25 cellular contexts compared by ENCODE assay signal in genomic region chr22:24077416-24077815, GRCh38.
DNase-seq lines count a peak whose midpoint lies in the region; ATAC-seq, FAIRE-seq and TF ChIP-seq lines count a peak whose summit lies in the region.
"Had no signal": no experiment of that assay in that cellular context is flagged by ENCODE, and none has a peak within 500 bp of the region (broad histone marks: within the 10 kb centered on the region; RNA-seq: fewer than 3 reads in every experiment).

No MANE protein-coding gene starts in this region.

- no peak overlapping the region for H3K27ac ChIP-seq in CD4-positive, alpha-beta memory T cell (ENCODE audit: low read depth, low read length)
- no peak overlapping the region for H3K27ac ChIP-seq in naive thymus-derived CD4-positive, alpha-beta T cell (ENCODE audit: low read depth, low read length)
- H3K27ac ChIP-seq: BLaER1, HL-60, PC-9, RWPE1, SJCRH30 had no signal

- peak overlapping the region in 4 of 7 donors; percentile 19 to 70 (median 43) for H3K27ac Mint-ChIP-seq in CD4-positive, alpha-beta memory T cell
- H3K27ac Mint-ChIP-seq in naive thymus-derived CD4-positive, alpha-beta T cell, result peak overlapping the region in 3 of 9 donors; percentile 17 to 38 (median 23)

- H3K4me3 Mint-ChIP-seq in CD4-positive, alpha-beta memory T cell, result no peak overlapping the region
- no peak overlapping the region for H3K4me3 Mint-ChIP-seq in naive thymus-derived CD4-positive, alpha-beta T cell
- H3K4me3 Mint-ChIP-seq: CD8-positive, alpha-beta memory T cell; IgD-negative memory B cell had no signal

- peak; percentile 90 to 94 for ATAC-seq in left cardiac atrium
- ATAC-seq in GM19023 (IDR thresholded peaks at IDR 0.05; ENCODE audit: unreplicated experiment), result no peak
- ATAC-seq in GM19463 (IDR thresholded peaks at IDR 0.05; ENCODE audit: unreplicated experiment), result no peak
- no peak for ATAC-seq in naive thymus-derived CD4-positive, alpha-beta T cell

- H3K36me3 Mint-ChIP-seq in CD4-positive, alpha-beta memory T cell, result peaks cover 56 to 71% of the 10 kb centered on the region in 2 donors
- peaks cover 10 to 43% (median 30%) of the 10 kb centered on the region in 5 donors for H3K36me3 Mint-ChIP-seq in naive thymus-derived CD4-positive, alpha-beta T cell

- H3K4me1 ChIP-seq in CD4-positive, alpha-beta memory T cell (ENCODE audit: insufficient read depth, low read length), result no peaks in the 10 kb centered on the region
- no peaks in the 10 kb centered on the region for H3K4me1 ChIP-seq in naive thymus-derived CD4-positive, alpha-beta T cell (ENCODE audit: control insufficient read depth in 2 of 2, insufficient read depth in 2 of 2, low read length in 2 of 2)
- H3K4me1 ChIP-seq: SJCRH30 had no signal

- no peaks in the 10 kb centered on the region for H3K27me3 ChIP-seq in CD4-positive, alpha-beta memory T cell (ENCODE audit: insufficient read depth, low read length)
- no peaks in the 10 kb centered on the region for H3K27me3 ChIP-seq in bronchial epithelial cell (ENCODE audit: control insufficient read depth, insufficient read depth, low read length)
- H3K27me3 ChIP-seq in naive thymus-derived CD4-positive, alpha-beta T cell (ENCODE audit: control insufficient read depth in 2 of 2, insufficient read depth in 2 of 2, low read length in 2 of 2), result no peaks in the 10 kb centered on the region
- H3K27me3 ChIP-seq: BLaER1, SJCRH30 had no signal

- H3K27me3 Mint-ChIP-seq in CD4-positive, alpha-beta memory T cell, result no peaks in the 10 kb centered on the region
- no peaks in the 10 kb centered on the region for H3K27me3 Mint-ChIP-seq in naive thymus-derived CD4-positive, alpha-beta T cell
- H3K27me3 Mint-ChIP-seq: CD8-positive, alpha-beta memory T cell; IgD-negative memory B cell had no signal

- no peak for TF ChIP-seq CTCF in bronchial epithelial cell (IDR thresholded peaks at IDR 0.05; ENCODE audit: insufficient read depth, low read length, severe bottlenecking)

- H3K4me3 ChIP-seq in CD4-positive, alpha-beta memory T cell (ENCODE audit: low read length in 2 of 2), result no peak overlapping the region
- no peak overlapping the region for H3K4me3 ChIP-seq in bronchial epithelial cell (ENCODE audit: low read depth, low read length)
- no peak overlapping the region for H3K4me3 ChIP-seq in naive thymus-derived CD4-positive, alpha-beta T cell (ENCODE audit: low read length)
- H3K4me3 ChIP-seq: BLaER1, PC-9, SJCRH30 had no signal

- H3K4me1 Mint-ChIP-seq in CD4-positive, alpha-beta memory T cell, result peaks cover 0 to 1% (median 0%) of the 10 kb centered on the region in 4 donors
- peaks cover 0 to 8% (median 0%) of the 10 kb centered on the region in 7 donors for H3K4me1 Mint-ChIP-seq in naive thymus-derived CD4-positive, alpha-beta T cell
- H3K4me1 Mint-ChIP-seq: CD8-positive, alpha-beta memory T cell had no signal

- FAIRE-seq in bronchial epithelial cell (lab: Jason Lieb, UNC), result peak; percentile 36
- FAIRE-seq: D721Med, GM12892, GM18507, H1 had no signal

- CTCF ChIA-PET in CD4-positive, alpha-beta memory T cell (lab: Charles Lee; ENCODE audit: partially characterized antibody), result interaction anchor here (1.7 kb wide), 1 partner anchor 16 kb away, joined by 3 read pairs; no protein-coding TSS in a partner anchor
- CTCF ChIA-PET in naive thymus-derived CD4-positive, alpha-beta T cell (lab: Charles Lee), result interaction anchor here (0.7 to 1.3 kb wide), 2 partner anchors 10 to 303 kb away, joined by 3 read pairs; no protein-coding TSS in a partner anchor

- intact Hi-C loops in CD4-positive, alpha-beta memory T cell (cut with micrococcal nuclease), result no loop called here
- intact Hi-C loops in left cardiac atrium (cut with DNase I) (no loop called here), posterior vena cava (cut with DNase I) (no loop called here)
- intact Hi-C loops in naive thymus-derived CD4-positive, alpha-beta T cell (cut with micrococcal nuclease), result no loop called here

- POLR2A ChIA-PET in CD4-positive, alpha-beta memory T cell (lab: Charles Lee; ENCODE audit: partially characterized antibody), result no interaction called here
- POLR2A ChIA-PET in naive thymus-derived CD4-positive, alpha-beta T cell (lab: Charles Lee), result no interaction called here

- H3K36me3 ChIP-seq in CD4-positive, alpha-beta memory T cell (ENCODE audit: insufficient read depth, low read length), result peaks cover 32% of the 10 kb centered on the region
- H3K36me3 ChIP-seq in bronchial epithelial cell (ENCODE audit: control insufficient read depth, insufficient read depth, low read length), result peaks cover 8% of the 10 kb centered on the region
- peaks cover 11 to 63% (median 21%) of the 10 kb centered on the region in 3 experiments for H3K36me3 ChIP-seq in naive thymus-derived CD4-positive, alpha-beta T cell (ENCODE audit: control insufficient read depth in 2 of 3, insufficient read depth in 3 of 3, low read length in 3 of 3)

- H3K9me3 Mint-ChIP-seq in CD4-positive, alpha-beta memory T cell, result no peaks in the 10 kb centered on the region
- no peaks in the 10 kb centered on the region for H3K9me3 Mint-ChIP-seq in naive thymus-derived CD4-positive, alpha-beta T cell
- H3K9me3 Mint-ChIP-seq: CD8-positive, alpha-beta memory T cell had no signal

- no peaks in the 10 kb centered on the region for H3K9me3 ChIP-seq in CD4-positive, alpha-beta memory T cell (ENCODE audit: control insufficient read depth in 1 of 2, low read length in 2 of 2)
- no peaks in the 10 kb centered on the region for H3K9me3 ChIP-seq in naive thymus-derived CD4-positive, alpha-beta T cell (ENCODE audit: control insufficient read depth in 2 of 3, low read length in 3 of 3)
- H3K9me3 ChIP-seq: BLaER1, SJCRH30 had no signal

- no peak for DNase-seq in CD4-positive, alpha-beta memory T cell
- DNase-seq in bronchial epithelial cell (ENCODE audit: low read depth), result no peak
- no peak for DNase-seq in left cardiac atrium
- DNase-seq in posterior vena cava (ENCODE audit: low spot score), result peak; percentile 29
- DNase-seq in naive thymus-derived CD4-positive, alpha-beta T cell, result no peak
- DNase-seq in activated CD4-positive, alpha-beta T cell treated with anti-CD3 and anti-CD28 coated beads for 1 hour, result no peak
- DNase-seq: CD8-positive, alpha-beta memory T cell; Karpas-422; NCI-H1048; NCI-H1436 treated with DMSO at 0.1 percent for 48 hours; NCI-H2029 treated with DMSO at 0.1 percent for 48 hours; NCI-H2171; NCI-H526; PC-9; SJCRH30 had no signal

Comparison
In these comparisons a context has a peak if more than half of its experiments do, and no peak if none do; other contexts are left out.
1. ATAC-seq: peak in left cardiac atrium (2 of 2); none in GM19023 (single experiment), GM19463 (single experiment) and naive thymus-derived CD4-positive, alpha-beta T cell (single experiment).